ENCODE assay signal across 22 cellular contexts in the genomic region with DNA sequence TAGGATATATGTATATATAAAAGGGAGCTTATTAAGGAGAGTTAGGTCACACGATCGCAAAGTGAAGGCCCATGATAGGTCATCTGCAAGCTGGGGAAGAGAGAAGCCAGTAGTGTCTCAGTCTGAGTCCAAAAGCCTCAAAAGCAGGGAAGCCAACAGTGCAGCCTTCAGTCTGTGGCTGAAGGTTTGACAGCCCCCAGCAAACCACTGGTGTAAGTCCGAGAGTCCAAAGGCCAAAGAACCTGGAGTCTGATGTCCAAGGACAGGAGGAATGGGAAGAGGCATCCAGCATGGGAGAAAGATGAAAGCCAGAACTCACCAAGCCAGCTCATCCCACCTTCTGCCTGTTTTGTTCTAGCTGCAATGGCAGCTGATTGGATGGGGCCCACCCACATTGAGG.
"Had no signal": no experiment of that assay in that cellular context is flagged by ENCODE, and none has a peak within 500 bp of the region (broad histone marks: within the 10 kb centered on the region; RNA-seq: fewer than 3 reads in every experiment).

No MANE protein-coding gene starts in this region.

- DNase-seq: colonic mucosa; cortex of kidney; dermis blood vessel endothelial cell; dorsolateral prefrontal cortex; effector CD4-positive, alpha-beta T cell; effector CD8-positive, alpha-beta T cell; effector memory CD4-positive, alpha-beta T cell; effector memory CD8-positive, alpha-beta T cell; endodermal cell; erythroblast; esophagus squamous epithelium; foreskin fibroblast; foreskin keratinocyte; foreskin melanocyte; gastrocnemius medialis; glutamatergic neuron; head of caudate nucleus; heart left ventricle; heart right ventricle had no signal

- H3K27me3 ChIP-seq: colonic mucosa, esophagus squamous epithelium, foreskin keratinocyte, gastrocnemius medialis, gastroesophageal sphincter, heart left ventricle, heart right ventricle had no signal

- H3K9me3 ChIP-seq: colonic mucosa, esophagus squamous epithelium, gastrocnemius medialis, gastroesophageal sphincter, heart left ventricle, heart right ventricle had no signal

- H3K27ac ChIP-seq: colonic mucosa, coronary artery, dorsolateral prefrontal cortex, epithelial cell of prostate, esophagus squamous epithelium, foreskin keratinocyte, gastrocnemius medialis, gastroesophageal sphincter, heart left ventricle, heart right ventricle had no signal

- H3K4me1 ChIP-seq: colonic mucosa, esophagus squamous epithelium, foreskin keratinocyte, gastrocnemius medialis, gastroesophageal sphincter, heart left ventricle, heart right ventricle had no signal

- H3K36me3 ChIP-seq: colonic mucosa, esophagus squamous epithelium, gastrocnemius medialis, gastroesophageal sphincter, heart left ventricle, heart right ventricle had no signal

- H3K4me3 ChIP-seq: colonic mucosa, coronary artery, dorsolateral prefrontal cortex, esophagus squamous epithelium, gastrocnemius medialis, gastroesophageal sphincter, heart left ventricle, heart right ventricle had no signal
